In the genomic region with DNA sequence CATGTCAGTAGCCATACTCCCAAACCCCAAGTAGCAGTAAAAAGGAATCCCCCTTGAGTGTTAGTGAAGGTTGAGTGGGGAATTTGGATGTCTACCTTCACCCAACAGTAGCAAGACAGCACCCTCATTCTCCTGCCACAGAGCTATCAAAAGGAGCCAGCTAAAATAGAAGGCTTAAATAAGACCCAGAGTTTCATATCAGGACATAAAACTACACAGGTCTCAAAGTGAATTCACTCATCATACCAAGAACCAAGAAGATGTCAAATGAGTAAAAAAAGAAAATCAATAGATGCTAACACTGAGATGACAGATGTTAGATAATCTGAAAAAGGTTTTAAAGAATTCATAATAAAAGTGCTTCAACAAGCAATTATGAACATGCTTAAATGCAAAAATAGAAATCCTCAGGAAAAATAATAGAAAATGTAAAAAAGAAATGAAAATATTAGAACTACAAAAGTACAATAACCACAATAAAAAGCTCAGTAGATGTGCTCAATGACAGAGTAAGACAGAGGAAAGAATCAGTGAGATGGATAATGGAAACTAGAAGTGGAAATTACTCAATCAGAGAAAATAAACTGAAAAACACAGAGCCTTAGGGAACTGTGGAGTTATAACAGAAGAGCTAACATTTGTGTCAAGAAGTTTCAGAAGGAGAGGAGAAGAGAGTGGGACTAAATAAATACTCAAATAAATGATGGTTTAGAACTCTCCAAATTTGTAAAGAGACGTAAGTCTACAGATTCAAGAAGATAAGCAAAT, we compare ENCODE assay signal across 28 cellular contexts.
"Had no signal": no experiment of that assay in that cellular context is flagged by ENCODE, and none has a peak within 500 bp of the region (broad histone marks: within the 10 kb centered on the region; RNA-seq: fewer than 3 reads in every experiment).

No MANE protein-coding gene starts in this region.

- H3K9me3 Mint-ChIP-seq: natural killer cell had no signal

- H3K36me3 Mint-ChIP-seq: natural killer cell had no signal

- H3K4me3 Mint-ChIP-seq: activated naive CD8-positive, alpha-beta T cell; natural killer cell; neural progenitor cell; T-helper 17 cell had no signal

- H3K4me2 ChIP-seq: neural progenitor cell, smooth muscle cell had no signal

- H3K4me3 ChIP-seq: coronary artery, dorsolateral prefrontal cortex, left lung, lung, neural progenitor cell, right atrium auricular region, smooth muscle cell, testis, transverse colon had no signal

- H2AFZ ChIP-seq: neural progenitor cell had no signal

- H3K9ac ChIP-seq: neural progenitor cell had no signal

- DNase-seq: activated CD4-positive, CD25-positive, alpha-beta regulatory T cell treated with anti-CD3 and anti-CD28 coated beads, Interleukin-2, amount 50 U/mL, for 72 hours; activated effector memory CD4-positive, alpha-beta T cell treated with Interleukin-2 at 50 U/mL for 16 hours; activated naive CD4-positive, alpha-beta T cell treated with Interleukin-2 at 50 U/mL for 16 hours; activated T-cell treated with anti-CD3 and anti-CD28 coated beads for 4 hours; brain microvascular endothelial cell; dorsolateral prefrontal cortex; effector memory CD4-positive, alpha-beta T cell; left lung; mesendoderm; natural killer cell; stimulated activated CD4-positive, alpha-beta T cell treated with anti-CD3 and anti-CD28 coated beads, Interleukin-1b, Interleukin-23, amount 100 ng/mL, for 48 hours; stimulated activated CD4-positive, alpha-beta T cell treated with anti-CD3 and anti-CD28 coated beads, Interleukin-4, amount 100 ng/mL, for 4 hours; stimulated activated CD8-positive, alpha-beta memory T cell treated with anti-CD3 and anti-CD28 coated beads, Interleukin-4, amount 100 ng/mL, for 48 hours; stimulated activated naive CD4-positive, alpha-beta T cell; T-helper 17 cell; T1000; testis; transverse colon had no signal

- H3K4me1 Mint-ChIP-seq: natural killer cell, neural progenitor cell, T-helper 17 cell had no signal

- H3K27ac Mint-ChIP-seq: activated naive CD8-positive, alpha-beta T cell; natural killer cell; neural progenitor cell; T-helper 17 cell had no signal

- H3K27ac ChIP-seq: brain microvascular endothelial cell, coronary artery, dorsolateral prefrontal cortex, left lung, neural progenitor cell, right atrium auricular region, testis, transverse colon had no signal

- FAIRE-seq: astrocyte, frontal cortex, islet of Langerhans, urothelium cell line had no signal

- H3K36me3 ChIP-seq: brain microvascular endothelial cell, left lung, neural progenitor cell, right atrium auricular region, transverse colon had no signal

- H3K4me1 ChIP-seq: left lung, neural progenitor cell, right atrium auricular region, testis had no signal

- H3K27me3 Mint-ChIP-seq: activated naive CD8-positive, alpha-beta T cell had no signal

- H3K9me3 ChIP-seq: testis had no signal

- ATAC-seq: left lung, T-helper 17 cell had no signal

- H3K27me3 ChIP-seq: brain microvascular endothelial cell, dorsolateral prefrontal cortex, left lung, neural progenitor cell, right atrium auricular region, testis, transverse colon had no signal
